Comparison of ENCODE assay signal across 1 cellular context in genomic region chr5:69517763-69518212, GRCh38.
TF ChIP-seq lines count a peak whose summit lies in the region.

No MANE protein-coding gene starts in this region.

TF ChIP-seq in HEK293, 187 proteins besides CTCF, POLR2A, EP300 and RAD21 (continued from another document):
- TF ChIP-seq ZNF350 (tag by site-specific recombination; IDR thresholded peaks at IDR 0.05): no peak
- no peak for TF ChIP-seq ZNF677 (tag by site-specific recombination; IDR thresholded peaks at IDR 0.05)
- no peak for TF ChIP-seq KLF16 (tag by site-specific recombination; IDR thresholded peaks at IDR 0.05)
- TF ChIP-seq ZNF24 (tag by site-specific recombination; IDR thresholded peaks at IDR 0.05): peak; percentile 90
- peak; percentile 99 for TF ChIP-seq BCL11A (tag by site-specific recombination; IDR thresholded peaks at IDR 0.05; ENCODE audit: low read depth)
- TF ChIP-seq ZNF10 (tag by site-specific recombination; IDR thresholded peaks at IDR 0.05): peak; percentile 59; the same call in 1 of the 2 replicates
- TF ChIP-seq ZNF157 (tag by site-specific recombination; IDR thresholded peaks at IDR 0.05): no peak
- peak; percentile 96 for TF ChIP-seq SCRT1 (tag by site-specific recombination; IDR thresholded peaks at IDR 0.05; ENCODE audit: borderline replicate concordance)
- TF ChIP-seq ZIC2 (tag by site-specific recombination; IDR thresholded peaks at IDR 0.05): 0 out of 2 replicates have a peak, but pooled peaks have one; percentile 9
- peak; percentile 6 for TF ChIP-seq ZNF510 (tag by site-specific recombination; IDR thresholded peaks at IDR 0.05; ENCODE audit: insufficient replicate concordance)
- peak; percentile 61; the same call in 1 of the 2 replicates for TF ChIP-seq TCF7L2 (IDR thresholded peaks at IDR 0.05; ENCODE audit: borderline replicate concordance, low read depth, low read length)
- TF ChIP-seq ZNF513 (tag by site-specific recombination; IDR thresholded peaks at IDR 0.05): 0 out of 2 replicates have a peak, but pooled peaks have one; percentile 9
- TF ChIP-seq ZNF645 (tag by site-specific recombination; IDR thresholded peaks at IDR 0.05): no peak
- TF ChIP-seq ZNF544 (tag by site-specific recombination; IDR thresholded peaks at IDR 0.05): no peak
- TF ChIP-seq, protein P1, sequence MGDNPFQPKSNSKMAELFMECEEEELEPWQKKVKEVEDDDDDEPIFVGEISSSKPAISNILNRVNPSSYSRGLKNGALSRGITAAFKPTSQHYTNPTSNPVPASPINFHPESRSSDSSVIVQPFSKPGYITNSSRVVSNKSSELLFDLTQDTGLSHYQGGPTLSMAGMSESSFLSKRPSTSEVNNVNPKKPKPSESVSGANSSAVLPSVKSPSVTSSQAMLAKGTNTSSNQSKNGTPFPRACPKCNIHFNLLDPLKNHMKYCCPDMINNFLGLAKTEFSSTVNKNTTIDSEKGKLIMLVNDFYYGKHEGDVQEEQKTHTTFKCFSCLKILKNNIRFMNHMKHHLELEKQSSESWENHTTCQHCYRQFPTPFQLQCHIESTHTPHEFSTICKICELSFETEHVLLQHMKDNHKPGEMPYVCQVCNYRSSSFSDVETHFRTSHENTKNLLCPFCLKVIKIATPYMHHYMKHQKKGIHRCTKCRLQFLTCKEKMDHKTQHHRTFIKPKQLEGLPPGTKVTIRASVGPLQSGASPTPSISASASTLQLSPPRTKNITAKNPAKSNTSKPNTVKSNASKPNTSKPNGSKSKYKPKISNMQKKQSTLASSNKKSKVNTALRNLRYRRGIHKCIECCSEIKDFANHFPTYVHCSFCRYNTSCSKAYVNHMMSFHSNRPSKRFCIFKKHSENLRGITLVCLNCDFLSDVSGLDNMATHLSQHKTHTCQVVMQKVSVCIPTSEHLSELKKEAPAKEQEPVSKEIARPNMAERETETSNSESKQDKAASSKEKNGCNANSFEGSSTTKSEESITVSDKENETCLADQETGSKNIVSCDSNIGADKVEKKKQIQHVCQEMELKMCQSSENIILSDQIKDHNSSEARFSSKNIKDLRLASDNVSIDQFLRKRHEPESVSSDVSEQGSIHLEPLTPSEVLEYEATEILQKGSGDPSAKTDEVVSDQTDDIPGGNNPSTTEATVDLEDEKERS (tag by site-specific recombination; IDR thresholded peaks at IDR 0.05): no peak
- TF ChIP-seq REPIN1 (tag by site-specific recombination; IDR thresholded peaks at IDR 0.05; ENCODE audit: low read depth): no peak
- no peak for TF ChIP-seq ZBTB7A (tag by site-specific recombination; IDR thresholded peaks at IDR 0.05; ENCODE audit: low read depth)
- no peak for TF ChIP-seq ZNF169 (tag by site-specific recombination; IDR thresholded peaks at IDR 0.05)
- TF ChIP-seq ZNF184 (tag by site-specific recombination; IDR thresholded peaks at IDR 0.05): peak; percentile 61; the same call in 1 of the 2 replicates
- TF ChIP-seq ZSCAN23 (tag by site-specific recombination; IDR thresholded peaks at IDR 0.05): no peak
- peak; percentile 96; the same call in 1 of the 2 replicates for TF ChIP-seq KLF7 (tag by site-specific recombination; IDR thresholded peaks at IDR 0.05; ENCODE audit: borderline replicate concordance)
- TF ChIP-seq ZNF37A (tag by site-specific recombination; IDR thresholded peaks at IDR 0.05): no peak
- no peak for TF ChIP-seq ZNF311 (tag by site-specific recombination; IDR thresholded peaks at IDR 0.05; ENCODE audit: borderline replicate concordance)
- TF ChIP-seq ZFP3 (tag by site-specific recombination; IDR thresholded peaks at IDR 0.05; ENCODE audit: low read depth): no peak
- peak; percentile 94 for TF ChIP-seq KLF1 (tag by site-specific recombination; IDR thresholded peaks at IDR 0.05)
- no peak for TF ChIP-seq ZNF529 (tag by site-specific recombination; IDR thresholded peaks at IDR 0.05; ENCODE audit: insufficient replicate concordance)
- TF ChIP-seq ZSCAN4 (tag by site-specific recombination; IDR thresholded peaks at IDR 0.05): peak; percentile 40; the same call in 1 of the 2 replicates
- no peak for TF ChIP-seq HOXA7 (CRISPR knock-in tag; IDR thresholded peaks at IDR 0.05; ENCODE audit: borderline replicate concordance)
- TF ChIP-seq, protein P2, sequence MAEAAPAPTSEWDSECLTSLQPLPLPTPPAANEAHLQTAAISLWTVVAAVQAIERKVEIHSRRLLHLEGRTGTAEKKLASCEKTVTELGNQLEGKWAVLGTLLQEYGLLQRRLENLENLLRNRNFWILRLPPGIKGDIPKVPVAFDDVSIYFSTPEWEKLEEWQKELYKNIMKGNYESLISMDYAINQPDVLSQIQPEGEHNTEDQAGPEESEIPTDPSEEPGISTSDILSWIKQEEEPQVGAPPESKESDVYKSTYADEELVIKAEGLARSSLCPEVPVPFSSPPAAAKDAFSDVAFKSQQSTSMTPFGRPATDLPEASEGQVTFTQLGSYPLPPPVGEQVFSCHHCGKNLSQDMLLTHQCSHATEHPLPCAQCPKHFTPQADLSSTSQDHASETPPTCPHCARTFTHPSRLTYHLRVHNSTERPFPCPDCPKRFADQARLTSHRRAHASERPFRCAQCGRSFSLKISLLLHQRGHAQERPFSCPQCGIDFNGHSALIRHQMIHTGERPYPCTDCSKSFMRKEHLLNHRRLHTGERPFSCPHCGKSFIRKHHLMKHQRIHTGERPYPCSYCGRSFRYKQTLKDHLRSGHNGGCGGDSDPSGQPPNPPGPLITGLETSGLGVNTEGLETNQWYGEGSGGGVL (tag by site-specific recombination; IDR thresholded peaks at IDR 0.05): peak; percentile 54; the same call in 1 of the 2 replicates
- peak; percentile 70; the same call in 1 of the 2 replicates for TF ChIP-seq TSHZ1 (tag by site-specific recombination; IDR thresholded peaks at IDR 0.05; ENCODE audit: borderline replicate concordance)
- TF ChIP-seq ZNF777 (tag by site-specific recombination; IDR thresholded peaks at IDR 0.05; ENCODE audit: borderline replicate concordance): no peak
- TF ChIP-seq, protein P3, sequence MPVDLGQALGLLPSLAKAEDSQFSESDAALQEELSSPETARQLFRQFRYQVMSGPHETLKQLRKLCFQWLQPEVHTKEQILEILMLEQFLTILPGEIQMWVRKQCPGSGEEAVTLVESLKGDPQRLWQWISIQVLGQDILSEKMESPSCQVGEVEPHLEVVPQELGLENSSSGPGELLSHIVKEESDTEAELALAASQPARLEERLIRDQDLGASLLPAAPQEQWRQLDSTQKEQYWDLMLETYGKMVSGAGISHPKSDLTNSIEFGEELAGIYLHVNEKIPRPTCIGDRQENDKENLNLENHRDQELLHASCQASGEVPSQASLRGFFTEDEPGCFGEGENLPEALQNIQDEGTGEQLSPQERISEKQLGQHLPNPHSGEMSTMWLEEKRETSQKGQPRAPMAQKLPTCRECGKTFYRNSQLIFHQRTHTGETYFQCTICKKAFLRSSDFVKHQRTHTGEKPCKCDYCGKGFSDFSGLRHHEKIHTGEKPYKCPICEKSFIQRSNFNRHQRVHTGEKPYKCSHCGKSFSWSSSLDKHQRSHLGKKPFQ (tag by site-specific recombination; IDR thresholded peaks at IDR 0.05): peak; percentile 95
- TF ChIP-seq KLF8 (tag by site-specific recombination; IDR thresholded peaks at IDR 0.05): peak; percentile 90
- TF ChIP-seq HOXD13 (CRISPR knock-in tag; IDR thresholded peaks at IDR 0.05; ENCODE audit: borderline replicate concordance): no peak
- no peak for TF ChIP-seq ZNF23 (tag by site-specific recombination; IDR thresholded peaks at IDR 0.05; ENCODE audit: borderline replicate concordance)
- TF ChIP-seq ZNF423 (tag by site-specific recombination; IDR thresholded peaks at IDR 0.05): no peak
- TF ChIP-seq ZNF26 (tag by site-specific recombination; IDR thresholded peaks at IDR 0.05): no peak
